ENCODE assay signal across 14 cellular contexts in the genomic region with DNA sequence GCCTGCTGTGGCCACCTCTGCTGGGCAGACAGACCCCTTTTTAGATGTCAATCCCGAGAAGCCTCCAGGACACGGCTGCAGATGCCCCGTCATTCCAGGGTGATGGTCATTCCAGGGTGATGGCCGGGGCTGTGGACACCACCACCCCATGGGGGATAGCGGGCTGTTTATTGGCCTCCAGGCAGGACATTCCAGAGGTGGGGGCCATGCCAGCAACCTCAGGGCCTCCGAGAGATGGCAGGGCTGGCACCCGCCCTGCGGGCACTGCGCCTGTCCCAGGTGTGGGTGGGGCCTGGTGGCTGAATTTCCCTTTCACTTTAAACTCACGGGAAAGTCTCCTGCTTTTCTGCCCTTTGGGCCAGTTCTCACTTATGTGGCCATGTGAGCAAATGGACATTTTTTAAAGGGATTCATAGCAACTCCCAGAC. TPM values are rescaled to one million over a fixed set of nuclear protein-coding genes. Genes with fewer than 3 reads are reported as not detected.
DNase-seq lines count a peak whose midpoint lies in the region; ATAC-seq and TF ChIP-seq lines count a peak whose summit lies in the region.
"Had no signal": no experiment of that assay in that cellular context is flagged by ENCODE, and none has a peak within 500 bp of the region (broad histone marks: within the 10 kb centered on the region; RNA-seq: fewer than 3 reads in every experiment).

No MANE protein-coding gene starts in this region.

- no peaks in the 10 kb centered on the region for H3K27me3 Mint-ChIP-seq in H9 (ENCODE audit: low read depth)
- H3K27me3 Mint-ChIP-seq: activated naive CD8-positive, alpha-beta T cell treated with anti-CD3 and anti-CD28 coated beads, Interleukin-2, amount 10 ng/mL, durations not matched to agents 7 days and 5 days had no signal

- no peaks in the 10 kb centered on the region for H3K27me3 ChIP-seq in H9 (ENCODE audit: insufficient read depth, low read length)
- H3K27me3 ChIP-seq in stomach = peaks cover 0 to 8% (median 0%) of the 10 kb centered on the region in 3 donors

- H3K79me1 ChIP-seq in H9 (ENCODE audit: insufficient read depth, low read depth, low read length, poor library complexity, severe bottlenecking) = no peaks in the 10 kb centered on the region

- peak; percentile 68 for ATAC-seq in left lobe of liver
- ATAC-seq in GM19467 (IDR thresholded peaks at IDR 0.05; ENCODE audit: unreplicated experiment) = no peak
- no peak for ATAC-seq in GM18502 (IDR thresholded peaks at IDR 0.05; ENCODE audit: poor library complexity, unreplicated experiment)

- no peak overlapping the region for H3K56ac ChIP-seq in H9 (ENCODE audit: insufficient read length, low read depth, low read length)

- H3K27ac ChIP-seq in H9 (ENCODE audit: insufficient read length, low read depth, low read length) (no peak overlapping the region), VCaP (peak overlapping the region; percentile 69), stomach (peak overlapping the region in 3 of 5 donors; percentile 23 to 84 (median 66))

- 0 out of 5 replicates have a peak, but pooled peaks cover 0 to 3% of the 10 kb centered on the region in 2 experiments for H3K9me3 Mint-ChIP-seq in H9
- H3K9me3 Mint-ChIP-seq: activated naive CD8-positive, alpha-beta T cell treated with anti-CD3 and anti-CD28 coated beads, Interleukin-2, amount 10 ng/mL, durations not matched to agents 7 days and 5 days; CD4-positive, alpha-beta memory T cell had no signal

- H4K5ac ChIP-seq in H9 (ENCODE audit: insufficient read length, low read depth, low read length) = no peak overlapping the region

- TF ChIP-seq CTCF in H9 (conservative IDR thresholded peaks at IDR 0.05) = no peak
- no peak for TF ChIP-seq CTCF in VCaP (conservative IDR thresholded peaks at IDR 0.05)
- TF ChIP-seq CTCF in stomach (IDR thresholded peaks at IDR 0.05) = no peak

- H3K4me3 ChIP-seq in stomach = peak overlapping the region in 1 of 4 donors; percentile 31
- H3K4me3 ChIP-seq: GM12878 had no signal

- no peak for DNase-seq in H9
- DNase-seq in left lobe of liver (ENCODE audit: low spot score) = peak; percentile 94
- DNase-seq in stomach = peak; percentile 84
- DNase-seq in NCI-H526 (lab: John Stamatoyannopoulos, UW) = no peak
- DNase-seq: activated naive CD8-positive, alpha-beta T cell treated with anti-CD3 and anti-CD28 coated beads, Interleukin-2, amount 10 ng/mL, durations not matched to agents 7 days and 5 days; activated T-cell treated with anti-CD3 and anti-CD28 coated beads for 4 hours; CD4-positive, alpha-beta memory T cell; esophagus squamous epithelium; NCI-H1105 had no signal

- no peak overlapping the region for H3K4me2 ChIP-seq in H9 (ENCODE audit: insufficient read depth, insufficient read length, low read length)

- WGBS in H9 (ENCODE audit: extremely low coverage, insufficient read length, low lambda C conversion rate) = no CpG with 5 or more reads among the region's 10 CpGs
- 40 to 58% (median 45%) methylated on average over 8 to 10 of the region's 10 CpGs for WGBS in stomach, 5 donors

- no peak overlapping the region for H3K9ac ChIP-seq in H9 (ENCODE audit: extremely low read depth, insufficient read length, low read length)

- H4K20me1 ChIP-seq in H9 (ENCODE audit: control insufficient read depth, insufficient read depth, insufficient read length) = no peaks in the 10 kb centered on the region

- no peak overlapping the region for H3K23ac ChIP-seq in H9 (ENCODE audit: insufficient read length, low read depth, low read length)

- TF ChIP-seq POLR2A in stomach (IDR thresholded peaks at IDR 0.05) = no peak

- H2BK15ac ChIP-seq in H9 (ENCODE audit: low read depth, low read length) = no peak overlapping the region

- H3K4me1 ChIP-seq in H9 (ENCODE audit: insufficient read depth, low read length) (peaks cover 2% of the 10 kb centered on the region; the same call in 1 of the 2 replicates), stomach (peaks cover 13 to 30% (median 28%) of the 10 kb centered on the region in 4 donors)

- H3K18ac ChIP-seq in H9 (ENCODE audit: insufficient read length, low read depth, low read length) = no peak overlapping the region

- no peaks in the 10 kb centered on the region for H3K36me3 ChIP-seq in stomach
- H3K36me3 ChIP-seq: esophagus squamous epithelium had no signal

- H3K23me2 ChIP-seq in H9 (ENCODE audit: insufficient read length, low read depth, low read length, poor library complexity, severe bottlenecking) = no peaks in the 10 kb centered on the region

- H3K4me3 Mint-ChIP-seq in H9 = no peak overlapping the region
- H3K4me3 Mint-ChIP-seq: activated naive CD8-positive, alpha-beta T cell treated with anti-CD3 and anti-CD28 coated beads, Interleukin-2, amount 10 ng/mL, durations not matched to agents 7 days and 5 days; CD4-positive, alpha-beta memory T cell had no signal

- no peak overlapping the region for H2AK5ac ChIP-seq in H9 (ENCODE audit: insufficient read length, low read length)

- no peak overlapping the region for H3T11ph ChIP-seq in H9 (ENCODE audit: low read length)

- no peak overlapping the region for H2BK120ac ChIP-seq in H9 (ENCODE audit: low read depth, low read length, poor library complexity, severe bottlenecking)

- H2BK20ac ChIP-seq in H9 (ENCODE audit: low read depth, low read length, poor library complexity, severe bottlenecking) = no peak overlapping the region

- no peak overlapping the region for H2AFZ ChIP-seq in H9 (ENCODE audit: low read length)

- no peak overlapping the region for H2BK12ac ChIP-seq in H9 (ENCODE audit: insufficient read length, low read depth, low read length)

- no peak overlapping the region for H4K91ac ChIP-seq in H9 (ENCODE audit: insufficient read length, low read depth, low read length)

- no peak overlapping the region for H4K8ac ChIP-seq in H9 (replicated peaks; ENCODE audit: insufficient read length, low read depth, low read length)

- TF ChIP-seq EP300 in stomach (IDR thresholded peaks at IDR 0.05) = no peak

- no peak overlapping the region for H3K4ac ChIP-seq in H9 (ENCODE audit: low read depth, low read length)

- intact Hi-C loops in stomach (cut with DNase I; ENCODE audit: low total_unique reads) = no loop called here

- H3K9me3 ChIP-seq in H9 (ENCODE audit: control insufficient read depth, low read depth, low read length) (no peaks in the 10 kb centered on the region), stomach (no peaks in the 10 kb centered on the region)
- H3K9me3 ChIP-seq: esophagus squamous epithelium had no signal

- H3K27ac Mint-ChIP-seq in H9 = peak overlapping the region in 2 of 3 experiments; percentile 65 to 96; a peak in 3 of 7 replicates
- H3K27ac Mint-ChIP-seq: CD4-positive, alpha-beta memory T cell had no signal

- peaks cover 0 to 38% (median 19%) of the 10 kb centered on the region in 3 experiments; a peak in 4 of 7 replicates for H3K36me3 Mint-ChIP-seq in H9 (ENCODE audit: insufficient read depth in 1 of 3, low read depth in 3 of 3)
- H3K36me3 Mint-ChIP-seq: activated naive CD8-positive, alpha-beta T cell treated with anti-CD3 and anti-CD28 coated beads, Interleukin-2, amount 10 ng/mL, durations not matched to agents 7 days and 5 days; CD4-positive, alpha-beta memory T cell had no signal

- H2BK5ac ChIP-seq in H9 (ENCODE audit: insufficient read length, low read length) = no peak overlapping the region

- H3K79me2 ChIP-seq in H9 (ENCODE audit: insufficient read depth, low read length) = no peaks in the 10 kb centered on the region

- H3K14ac ChIP-seq in H9 (ENCODE audit: insufficient read depth, low read length) = no peak overlapping the region

- H3K4me1 Mint-ChIP-seq in H9 = peaks cover 12 to 25% of the 10 kb centered on the region in 2 experiments

RNA-seq across cellular contexts. Expression of gene COL9A3, which starts 14.5 kb away (rescaled TPM):
- total RNA-seq in H9 (2021) (137 and 150 TPM in 2 replicates), left lobe of liver (4.0 TPM), stomach (10 to 100 TPM in 1 of 5 donors, 1 to 10 TPM in 1, not detected in 3; 2.3 to 18.2 TPM)
- 1 to 10 TPM; 2.4 to 5.2 (median 3.9) TPM for polyA plus RNA-seq in stomach
- total RNA-seq: CD4-positive, alpha-beta memory T cell; mononuclear cell had no signal

RNA-seq across cellular contexts. Expression of gene OGFR, which starts 26.7 kb away (rescaled TPM):
- total RNA-seq in H9 (2021) (33.0 and 33.1 TPM in 2 replicates), left lobe of liver (49.5 TPM), stomach (10 to 100 TPM; 20.1 to 75.3 (median 43.2) TPM)
- polyA plus RNA-seq in stomach = 10 to 100 TPM; 31.9 to 51.9 (median 41.5) TPM

RNA-seq across cellular contexts. Expression of gene TCFL5, which starts 30.2 kb away (rescaled TPM):
- total RNA-seq in H9 (2021) (15.9 and 16.4 TPM in 2 replicates), left lobe of liver (6.2 TPM), stomach (10 to 100 TPM in 2 of 5 donors, 1 to 10 TPM in 3; 3.0 to 29.5 (median 9.5) TPM)
- 1 to 10 TPM; 4.8 to 5.7 (median 5.0) TPM for polyA plus RNA-seq in stomach

RNA-seq across cellular contexts. Expression of gene MRGBP, which starts 35.1 kb away (rescaled TPM):
- total RNA-seq in H9 (2021) (14.6 and 16.3 TPM in 2 replicates), left lobe of liver (5.5 TPM), stomach (10 to 100 TPM in 4 of 5 donors, 1 to 10 TPM in 1; 5.4 to 17.9 (median 10.5) TPM)
- 10 to 100 TPM in 1 of 3 donors, 1 to 10 TPM in 2; 6.6 to 10.7 (median 8.1) TPM for polyA plus RNA-seq in stomach

Comparison
In these comparisons a context has a peak if more than half of its experiments do, and no peak if none do; other contexts are left out.
1. DNase-seq: peak in left lobe of liver (single experiment) and stomach (single experiment); none in H9 (single experiment) and NCI-H526 (0 of 2).